8 cellular contexts compared by ENCODE assay signal in genomic region chr9:34377402-34377741, GRCh38. TPM values are rescaled to one million over a fixed set of nuclear protein-coding genes. Genes with fewer than 3 reads are reported as not detected.
A peak's percentile ranks its signal among the peaks of the same experiment; 100 is the strongest.
DNase-seq lines count a peak whose midpoint lies in the region; ATAC-seq and TF ChIP-seq lines count a peak whose summit lies in the region.

No MANE protein-coding gene starts in this region.

- peaks cover 7% of the 10 kb centered on the region for H3K79me1 ChIP-seq in mesendoderm (ENCODE audit: low read length)

- H3K36me3 ChIP-seq in mammary epithelial cell (ENCODE audit: insufficient read depth, low read length) (no peaks in the 10 kb centered on the region), mesendoderm (ENCODE audit: control insufficient read depth, insufficient read depth, low read length) (no peaks in the 10 kb centered on the region)

- H2BK120ac ChIP-seq in mesendoderm (ENCODE audit: low read depth, low read length): no peak overlapping the region

- dilution Hi-C loops in mammary epithelial cell (cut with HindIII; ENCODE audit: low sequenced_read_pairs): loop anchor here (5.0 kb wide), 1 partner anchor 40 kb away; no protein-coding TSS in a partner anchor

- no peak overlapping the region for H2AK5ac ChIP-seq in mesendoderm (ENCODE audit: low read length)

- no peak for DNase-seq in AG09309 (ENCODE audit: low read depth)
- no peak for DNase-seq in mammary epithelial cell
- DNase-seq in mesendoderm: no peak
- peak; percentile 69 for DNase-seq in ureter (ENCODE audit: low spot score)
- DNase-seq in NCI-H1092 treated with DMSO at 0.1 percent for 48 hours (lab: John Stamatoyannopoulos, UW): no peak

- H4K5ac ChIP-seq in mesendoderm (ENCODE audit: low read length): no peak overlapping the region

- no peaks in the 10 kb centered on the region for H3K9me3 ChIP-seq in mammary epithelial cell (replicated peaks; ENCODE audit: insufficient read depth, low read length)

- CTCF ChIA-PET in mammary epithelial cell (lab: Charles Lee; ENCODE audit: low non-redundant PET): interaction anchor here (0.6 to 1.0 kb wide), 2 partner anchors 122 to 418 kb away, joined by 3 read pairs; no protein-coding TSS in a partner anchor

- H3K4me2 ChIP-seq in mammary epithelial cell (ENCODE audit: insufficient read depth, low read depth, low read length) (peak overlapping the region; percentile 89), mesendoderm (ENCODE audit: low read length) (peak overlapping the region; percentile 95)

- H3K23ac ChIP-seq in mesendoderm (ENCODE audit: low read length): no peak overlapping the region

- H3K27ac ChIP-seq in mammary epithelial cell (ENCODE audit: insufficient read depth, low read depth, low read length) (no peak overlapping the region), mesendoderm (ENCODE audit: low read depth, low read length) (no peak overlapping the region)

- peaks cover 2% of the 10 kb centered on the region for H3K36me3 Mint-ChIP-seq in IgD-negative memory B cell

- H3K4me1 ChIP-seq in mammary epithelial cell (ENCODE audit: insufficient read depth, low read length) (peaks cover 39% of the 10 kb centered on the region), mesendoderm (ENCODE audit: control insufficient read depth, low read depth, low read length) (peaks cover 15% of the 10 kb centered on the region)

- H3K9ac ChIP-seq in mammary epithelial cell (ENCODE audit: insufficient read depth, low read length) (no peak overlapping the region), mesendoderm (ENCODE audit: low read length) (peak overlapping the region; percentile 26)

- intact Hi-C loops in mammary epithelial cell (cut with micrococcal nuclease): loop anchor here (10.0 kb wide), 1 partner anchor 563 kb away; the partner anchor contains the start of gene UBE2R2

- no peaks in the 10 kb centered on the region for H3K27me3 Mint-ChIP-seq in IgD-negative memory B cell

- H3K4me3 ChIP-seq in AG09309 (ENCODE audit: control insufficient read depth, low read depth, low read length) (peak overlapping the region; percentile 59), mammary epithelial cell (replicated peaks in 1 of 3; ENCODE audit: insufficient read depth in 1 of 3, low read depth in 2 of 3, low read length in 3 of 3) (peak overlapping the region; percentile 73 to 85 (median 84)), mesendoderm (ENCODE audit: low read length) (peak overlapping the region; percentile 31)

- 10% methylated on average over 20 of the region's 21 CpGs for WGBS in mammary epithelial cell (ENCODE audit: low coverage, missing lambda C conversion rate)
- no CpG with 5 or more reads among the region's 21 CpGs for WGBS in mesendoderm (ENCODE audit: extremely low coverage, insufficient coverage, low lambda C conversion rate)

- H3K4me3 Mint-ChIP-seq in IgD-negative memory B cell: peak overlapping the region; percentile 90 to 97 (median 94)

- no peak overlapping the region for H2BK15ac ChIP-seq in mesendoderm (replicated peaks; ENCODE audit: low read depth)

- no peaks in the 10 kb centered on the region for H3K9me3 Mint-ChIP-seq in IgD-negative memory B cell

- ATAC-seq in HG02870 (IDR thresholded peaks at IDR 0.05; ENCODE audit: unreplicated experiment) (no peak), esophagus mucosa (no peak)

- H3K27ac Mint-ChIP-seq in IgD-negative memory B cell: peak overlapping the region in 2 of 3 donors; percentile 12 to 94

- no peaks in the 10 kb centered on the region for H3K27me3 ChIP-seq in mammary epithelial cell (ENCODE audit: insufficient read depth, low read length)
- peaks cover 3% of the 10 kb centered on the region for H3K27me3 ChIP-seq in mesendoderm (ENCODE audit: insufficient read depth, low read length, poor library complexity)

- in situ Hi-C loops in mammary epithelial cell (cut with MboI; ENCODE audit: low sequenced_read_pairs in 2 of 2): loop anchor here in 1 of 2 donors (10.0 kb wide), 2 partner anchors 123 to 303 kb away; no protein-coding TSS in a partner anchor

- H4K8ac ChIP-seq in mesendoderm (ENCODE audit: low read depth, low read length): no peak overlapping the region

- H2AFZ ChIP-seq in mammary epithelial cell (ENCODE audit: low read depth, low read length): peak overlapping the region; percentile 95

- H2BK5ac ChIP-seq in mesendoderm (ENCODE audit: low read length): no peak overlapping the region

- H3K79me2 ChIP-seq in mammary epithelial cell (ENCODE audit: insufficient read depth, low read length) (peaks cover 28% of the 10 kb centered on the region), mesendoderm (ENCODE audit: control insufficient read depth, insufficient read depth, low read length) (peaks cover 7% of the 10 kb centered on the region)

- no peak overlapping the region for H3K18ac ChIP-seq in mesendoderm (ENCODE audit: low read length)

- peaks cover 23 to 28% (median 26%) of the 10 kb centered on the region in 3 donors for H3K4me1 Mint-ChIP-seq in IgD-negative memory B cell

- H4K20me1 ChIP-seq in mammary epithelial cell (ENCODE audit: insufficient read depth, low read length): no peaks in the 10 kb centered on the region

- TF ChIP-seq CTCF in AG09309 (IDR thresholded peaks at IDR 0.05; ENCODE audit: control insufficient read depth, insufficient read depth, low read depth, low read length, missing control alignments): no peak
- TF ChIP-seq CTCF in mammary epithelial cell (conservative IDR thresholded peaks at IDR 0.05 in 1 of 2, IDR thresholded peaks at IDR 0.05 in 1 of 2; ENCODE audit: extremely low read depth in 1 of 2, insufficient read depth in 1 of 2, low read depth in 1 of 2, low read length in 2 of 2): no peak

- no peak overlapping the region for H3K4ac ChIP-seq in mesendoderm (ENCODE audit: low read depth, low read length)

- peak overlapping the region; percentile 80 for H3K56ac ChIP-seq in mesendoderm (ENCODE audit: low read length)

- BruUV-seq in mammary epithelial cell (replicated peaks; lab: Mats Ljungman, UMichigan): no TSS peak

RNA-seq across cellular contexts. Expression of gene MYORG, which starts 0.7 kb away (rescaled TPM):
- 0.19 TPM for polyA plus RNA-seq in IgD-negative memory B cell
- total RNA-seq in mammary epithelial cell: 10 to 100 TPM; 23.8 to 35.0 TPM
- polyA plus RNA-seq in mammary epithelial cell: 7.5 TPM
- 26.8 TPM for polyA minus RNA-seq in mammary epithelial cell
- 19.8 TPM for polyA plus RNA-seq in mesendoderm (2013, experiment 1 of 2)
- 18.7 TPM for polyA plus RNA-seq in mesendoderm (2013, experiment 2 of 2)
- total RNA-seq in ureter: 8.1 TPM
- 5.4 TPM for total RNA-seq in esophagus mucosa

RNA-seq across cellular contexts. Expression of gene NUDT2, which starts 48.0 kb away (rescaled TPM):
- polyA plus RNA-seq in IgD-negative memory B cell (19.0 TPM), mammary epithelial cell (60.3 TPM)
- total RNA-seq in mammary epithelial cell (10 to 100 TPM; 17.8 to 22.9 TPM), ureter (18.7 TPM), esophagus mucosa (19.9 TPM)
- 15.3 TPM for polyA minus RNA-seq in mammary epithelial cell
- 10.2 TPM for polyA plus RNA-seq in mesendoderm (2013, experiment 1 of 2)
- polyA plus RNA-seq in mesendoderm (2013, experiment 2 of 2): 10.0 TPM

RNA-seq across cellular contexts. Expression of gene KIF24, which starts 48.3 kb away (rescaled TPM):
- polyA plus RNA-seq in IgD-negative memory B cell (not detected), mammary epithelial cell (3.4 TPM)
- total RNA-seq in mammary epithelial cell (1 to 10 TPM; 1.3 to 3.9 TPM), ureter (0.94 TPM), esophagus mucosa (2.0 TPM)
- polyA minus RNA-seq in mammary epithelial cell: 11.4 TPM
- polyA plus RNA-seq in mesendoderm (2013, experiment 1 of 2): 1.9 TPM
- polyA plus RNA-seq in mesendoderm (2013, experiment 2 of 2): 2.0 TPM

Comparison
In these comparisons a context has a peak if more than half of its experiments do, and no peak if none do; other contexts are left out.
1. H3K4me3 ChIP-seq: peak in every context shown above with its lines; median percentile 84 in mammary epithelial cell; 59 in AG09309; 31 in mesendoderm.